16 cellular contexts compared by ENCODE assay signal in genomic region chr1:115564201-115564600, GRCh38.
A peak's percentile ranks its signal among the peaks of the same experiment; 100 is the strongest.
DNase-seq lines count a peak whose midpoint lies in the region; ATAC-seq and TF ChIP-seq lines count a peak whose summit lies in the region.
"Had no signal": no experiment of that assay in that cellular context is flagged by ENCODE, and none has a peak within 500 bp of the region (broad histone marks: within the 10 kb centered on the region; RNA-seq: fewer than 3 reads in every experiment).

No MANE protein-coding gene starts in this region.

- H2BK5ac ChIP-seq in mesendoderm (ENCODE audit: low read length): no peak overlapping the region

- no peak overlapping the region for H2AK5ac ChIP-seq in mesendoderm (ENCODE audit: low read length)

- H3K4me1 ChIP-seq in NT2/D1 (ENCODE audit: insufficient read depth, insufficient read length) (no peaks in the 10 kb centered on the region), ectodermal cell (ENCODE audit: control insufficient read depth, insufficient read depth, low read length) (no peaks in the 10 kb centered on the region), mesendoderm (ENCODE audit: control insufficient read depth, low read depth, low read length) (no peaks in the 10 kb centered on the region), testis (no peaks in the 10 kb centered on the region), psoas muscle (no peaks in the 10 kb centered on the region)

- TF ChIP-seq CTCF in testis (IDR thresholded peaks at IDR 0.05): no peak
- TF ChIP-seq CTCF in psoas muscle (IDR thresholded peaks at IDR 0.05): no peak

- H3K27me3 ChIP-seq in NT2/D1 (ENCODE audit: insufficient read depth, insufficient read length): peaks cover 14% of the 10 kb centered on the region
- H3K27me3 ChIP-seq in ectodermal cell (ENCODE audit: control insufficient read depth, insufficient read depth, low read length, poor library complexity, severe bottlenecking): peaks cover 17% of the 10 kb centered on the region
- no peaks in the 10 kb centered on the region for H3K27me3 ChIP-seq in mesendoderm (ENCODE audit: insufficient read depth, low read length, poor library complexity)
- H3K27me3 ChIP-seq in testis: no peaks in the 10 kb centered on the region
- peaks cover 0 to 51% (median 0%) of the 10 kb centered on the region in 3 donors for H3K27me3 ChIP-seq in psoas muscle (ENCODE audit: insufficient read depth in 3 of 3, low read length in 2 of 3)
- H3K27me3 ChIP-seq: ovary had no signal

- H3K79me2 ChIP-seq in mesendoderm (ENCODE audit: control insufficient read depth, insufficient read depth, low read length): no peaks in the 10 kb centered on the region

- no peak overlapping the region for H4K8ac ChIP-seq in mesendoderm (ENCODE audit: low read depth, low read length)

- H2BK15ac ChIP-seq in mesendoderm (replicated peaks; ENCODE audit: low read depth): no peak overlapping the region

- H3K36me3 ChIP-seq in NT2/D1 (ENCODE audit: insufficient read depth, insufficient read length, low read length) (no peaks in the 10 kb centered on the region), ectodermal cell (ENCODE audit: control insufficient read depth, insufficient read depth, low read length) (no peaks in the 10 kb centered on the region), mesendoderm (ENCODE audit: control insufficient read depth, insufficient read depth, low read length) (no peaks in the 10 kb centered on the region), testis (ENCODE audit: low read depth, missing control alignments) (no peaks in the 10 kb centered on the region), psoas muscle (ENCODE audit: insufficient read depth in 1 of 2, low read depth in 1 of 2) (no peaks in the 10 kb centered on the region)
- H3K36me3 ChIP-seq: ovary had no signal

- H3K18ac ChIP-seq in mesendoderm (ENCODE audit: low read length): no peak overlapping the region

- TF ChIP-seq POLR2A in testis (IDR thresholded peaks at IDR 0.05): no peak

- H3K23ac ChIP-seq in mesendoderm (ENCODE audit: low read length): no peak overlapping the region

- H3K4me3 ChIP-seq in NT2/D1 (ENCODE audit: insufficient read length, low read depth): peak overlapping the region; percentile 17
- H3K4me3 ChIP-seq in ectodermal cell (ENCODE audit: insufficient read depth, low read depth, low read length): peak overlapping the region; percentile 3
- no peak overlapping the region for H3K4me3 ChIP-seq in mesendoderm (ENCODE audit: low read length)
- H3K4me3 ChIP-seq in testis: peak overlapping the region; percentile 6 to 30
- no peak overlapping the region for H3K4me3 ChIP-seq in psoas muscle
- H3K4me3 ChIP-seq: ovary had no signal

- ATAC-seq in HG03439 (IDR thresholded peaks at IDR 0.05; ENCODE audit: unreplicated experiment) (no peak), psoas muscle (no peak), GM19351 (IDR thresholded peaks at IDR 0.05; ENCODE audit: unreplicated experiment) (no peak)
- ATAC-seq: PC-3 had no signal

- DNase-seq in NT2/D1 (ENCODE audit: low read depth, low spot score) (no peak), mesendoderm (peak; percentile 30), testis (peak; percentile 14), psoas muscle (no peak), NCI-H1694 (lab: John Stamatoyannopoulos, UW) (no peak)
- DNase-seq: C1 segment of cervical spinal cord; effector memory CD4-positive, alpha-beta T cell; kidney; NCI-H187; NCI-H524 treated with DMSO at 0.1 percent for 48 hours; ovary; PC-3 had no signal

- peak overlapping the region; percentile 13 for H3K4me2 ChIP-seq in mesendoderm (ENCODE audit: low read length)

- intact Hi-C loops in testis (cut with DNase I; ENCODE audit: low total_unique reads): no loop called here
- intact Hi-C loops in psoas muscle (cut with DNase I): no loop called here

- H2BK120ac ChIP-seq in mesendoderm (ENCODE audit: low read depth, low read length): no peak overlapping the region

- H3K79me1 ChIP-seq in mesendoderm (ENCODE audit: low read length): no peaks in the 10 kb centered on the region

- no peak overlapping the region for H4K5ac ChIP-seq in mesendoderm (ENCODE audit: low read length)

- peaks cover 23% of the 10 kb centered on the region for H3K9me3 ChIP-seq in NT2/D1 (ENCODE audit: insufficient read depth, low read length)
- H3K9me3 ChIP-seq in ectodermal cell (ENCODE audit: control insufficient read depth, low read length): no peaks in the 10 kb centered on the region
- no peaks in the 10 kb centered on the region for H3K9me3 ChIP-seq in testis
- H3K9me3 ChIP-seq in psoas muscle: peaks cover 4% of the 10 kb centered on the region

- no peak overlapping the region for H3K9ac ChIP-seq in NT2/D1 (ENCODE audit: insufficient read length, low read depth)
- H3K9ac ChIP-seq in mesendoderm (ENCODE audit: low read length): no peak overlapping the region

- no peak overlapping the region for H3K4ac ChIP-seq in mesendoderm (ENCODE audit: low read depth, low read length)

- H3K56ac ChIP-seq in mesendoderm (ENCODE audit: low read length): no peak overlapping the region

- H3K27ac ChIP-seq in ectodermal cell (ENCODE audit: insufficient read depth, low read depth, low read length, poor library complexity, severe bottlenecking) (no peak overlapping the region), mesendoderm (ENCODE audit: low read depth, low read length) (no peak overlapping the region), testis (no peak overlapping the region), psoas muscle (no peak overlapping the region)
- H3K27ac ChIP-seq: HL-60, ovary had no signal

- 9 to 20% methylated on average over 24 to 25 of the region's 25 CpGs for WGBS in ectodermal cell, 2 experiments
- WGBS in mesendoderm (ENCODE audit: extremely low coverage, insufficient coverage, low lambda C conversion rate): no CpG with 5 or more reads among the region's 25 CpGs
- WGBS in testis, 2 donors: 5 to 18% methylated on average over 9 to 25 of the region's 25 CpGs
- WGBS in psoas muscle, 3 donors: 15 to 28% (median 19%) methylated on average over 12 to 25 of the region's 25 CpGs

Comparison
In these comparisons a context has a peak if more than half of its experiments do, and no peak if none do; other contexts are left out.
1. DNase-seq: peak in mesendoderm (single experiment) and testis (single experiment); none in NT2/D1 (single experiment), psoas muscle (0 of 2) and NCI-H1694 (single experiment).
2. H3K4me3 ChIP-seq: peak in NT2/D1 (single experiment), ectodermal cell (single experiment) and testis (2 of 2); none in mesendoderm (single experiment) and psoas muscle (single experiment).